ENCODE assay signal across 8 cellular contexts in the genomic region with DNA sequence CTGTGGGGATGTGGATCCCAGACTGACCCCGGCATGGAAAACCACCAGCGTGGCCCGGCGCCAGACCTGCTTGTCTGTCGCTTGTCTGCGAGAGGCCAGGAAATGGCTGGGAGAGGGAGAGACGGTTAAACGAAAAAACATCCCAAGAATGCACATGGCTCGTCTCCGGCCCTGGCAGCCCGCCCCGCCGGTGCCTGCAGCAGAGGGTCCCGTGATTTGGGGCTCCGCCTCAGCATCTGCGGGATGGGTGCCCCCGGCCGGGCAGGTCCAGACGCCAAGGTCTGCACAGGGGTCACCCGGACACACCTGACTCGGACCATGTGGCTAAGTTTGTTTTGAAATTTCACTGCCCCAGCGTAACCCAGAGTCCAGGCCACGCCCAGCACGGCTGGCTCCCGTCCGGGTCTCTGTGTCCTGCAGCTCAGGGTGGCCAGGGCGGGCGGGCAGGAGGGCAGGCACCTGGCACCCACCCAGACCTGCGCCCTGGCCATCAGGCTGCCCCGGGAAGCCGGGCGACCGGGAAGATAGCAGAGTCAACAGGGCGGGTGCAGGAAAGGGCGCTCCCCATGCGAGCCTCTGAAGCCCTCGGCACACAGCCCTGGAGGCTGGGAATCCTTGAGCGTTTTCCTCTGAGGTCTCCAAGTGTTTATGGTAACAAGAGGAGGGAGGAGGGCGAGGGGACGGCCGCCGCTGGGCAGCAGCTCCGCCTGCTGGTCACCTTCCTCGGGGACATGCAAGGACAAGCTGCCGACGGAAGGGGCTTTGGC.
A peak's percentile ranks its signal among the peaks of the same experiment; 100 is the strongest.
DNase-seq lines count a peak whose midpoint lies in the region; ATAC-seq and TF ChIP-seq lines count a peak whose summit lies in the region.

No MANE protein-coding gene starts in this region.

- peak; percentile 83 for ATAC-seq in Right ventricle myocardium superior (ENCODE audit: poor library complexity)
- no peak for ATAC-seq in GM19351 (IDR thresholded peaks at IDR 0.05; ENCODE audit: unreplicated experiment)

- H3K4me2 ChIP-seq in osteoblast (ENCODE audit: insufficient read depth, low read length): peak overlapping the region; percentile 92

- H3K9me3 ChIP-seq in adrenal gland (replicated peaks in 1 of 3) (no peaks in the 10 kb centered on the region), osteoblast (ENCODE audit: low read depth, low read length) (peaks cover 3% of the 10 kb centered on the region), tibial artery (peaks cover 0 to 10% (median 0%) of the 10 kb centered on the region in 3 donors)

- H3K4me3 ChIP-seq in adrenal gland (peak overlapping the region in 2 of 4 donors; percentile 4 to 58), osteoblast (ENCODE audit: insufficient read depth, low read length) (peak overlapping the region; percentile 73), tibial artery (peak overlapping the region; percentile 43 to 52)

- peak overlapping the region; percentile 55 to 95 (median 79) for H3K27ac ChIP-seq in adrenal gland
- peak overlapping the region; percentile 95 for H3K27ac ChIP-seq in osteoblast (ENCODE audit: low read depth, low read length)
- peak overlapping the region; percentile 75 to 91 for H3K27ac ChIP-seq in tibial artery

- H3K36me3 ChIP-seq in adrenal gland (replicated peaks in 1 of 2): no peaks in the 10 kb centered on the region
- H3K36me3 ChIP-seq in osteoblast (ENCODE audit: insufficient read depth, low read length): no peaks in the 10 kb centered on the region
- H3K36me3 ChIP-seq in tibial artery: no peaks in the 10 kb centered on the region

- H3K4me1 ChIP-seq in adrenal gland (replicated peaks in 1 of 2) (peaks cover 16 to 24% of the 10 kb centered on the region in 2 donors), osteoblast (ENCODE audit: insufficient read depth, low read length) (peaks cover 38% of the 10 kb centered on the region), tibial artery (peaks cover 3 to 55% (median 45%) of the 10 kb centered on the region in 4 donors)

- peak in 1 of 2 donors; percentile 61 for TF ChIP-seq POLR2A in adrenal gland (IDR thresholded peaks at IDR 0.05)

- DNase-seq in COLO668 (lab: John Stamatoyannopoulos, UW; ENCODE audit: unreplicated experiment) (peak; percentile 56), T follicular helper cell (ENCODE audit: low read depth) (peak; percentile 18), adrenal gland (peak; percentile 86 to 96 (median 92)), Right ventricle myocardium superior (peak; percentile 95), osteoblast (ENCODE audit: insufficient read length, low spot score, missing footprints) (peak; percentile 96), tibial artery (peak; percentile 92 to 97)

- intact Hi-C loops in adrenal gland (cut with DNase I) (loop anchor here (2.0 to 5.0 kb wide), 2 partner anchors 37 to 104 kb away; no protein-coding TSS in a partner anchor), Right ventricle myocardium superior (cut with DNase I) (loop anchor here (2.0 to 5.0 kb wide), 2 partner anchors 37 to 102 kb away; a partner anchor contains a TSS), tibial artery (cut with DNase I; ENCODE audit: low total_unique reads) (loop anchor here (2.0 to 5.0 kb wide), 2 partner anchors 33 to 104 kb away; no protein-coding TSS in a partner anchor)

- no peaks in the 10 kb centered on the region for H3K79me2 ChIP-seq in osteoblast (ENCODE audit: insufficient read depth, low read length)

- H3K27me3 ChIP-seq in adrenal gland (no peaks in the 10 kb centered on the region), osteoblast (ENCODE audit: insufficient read depth, low read length) (no peaks in the 10 kb centered on the region), tibial artery (no peaks in the 10 kb centered on the region)

- TF ChIP-seq EP300 in Ishikawa (IDR thresholded peaks at IDR 0.05; ENCODE audit: borderline replicate concordance): no peak; the same call in 1 of the 2 replicates

- no peaks in the 10 kb centered on the region for H4K20me1 ChIP-seq in osteoblast (ENCODE audit: insufficient read depth, low read length)

- peak overlapping the region; percentile 77 for H2AFZ ChIP-seq in osteoblast (ENCODE audit: low read length)

- 0 to 1% (median 1%) methylated on average over 18 to 46 of the region's 46 CpGs for WGBS in adrenal gland, 4 donors

- TF ChIP-seq CTCF in adrenal gland (IDR thresholded peaks at IDR 0.05) (peak; percentile 85 to 98 (median 96)), osteoblast (IDR thresholded peaks at IDR 0.05; ENCODE audit: extremely low read depth, low read depth, low read length) (peak; percentile 78), tibial artery (IDR thresholded peaks at IDR 0.05) (peak; percentile 95 to 96)

- TF ChIP-seq RAD21 in Ishikawa (IDR thresholded peaks at IDR 0.05; ENCODE audit: low read depth): peak; percentile 96

TF ChIP-seq in Ishikawa, 13 proteins besides CTCF, POLR2A, EP300 and RAD21:
- TF ChIP-seq NFIC (IDR thresholded peaks at IDR 0.05): peak; percentile 47
- TF ChIP-seq, protein P1, sequence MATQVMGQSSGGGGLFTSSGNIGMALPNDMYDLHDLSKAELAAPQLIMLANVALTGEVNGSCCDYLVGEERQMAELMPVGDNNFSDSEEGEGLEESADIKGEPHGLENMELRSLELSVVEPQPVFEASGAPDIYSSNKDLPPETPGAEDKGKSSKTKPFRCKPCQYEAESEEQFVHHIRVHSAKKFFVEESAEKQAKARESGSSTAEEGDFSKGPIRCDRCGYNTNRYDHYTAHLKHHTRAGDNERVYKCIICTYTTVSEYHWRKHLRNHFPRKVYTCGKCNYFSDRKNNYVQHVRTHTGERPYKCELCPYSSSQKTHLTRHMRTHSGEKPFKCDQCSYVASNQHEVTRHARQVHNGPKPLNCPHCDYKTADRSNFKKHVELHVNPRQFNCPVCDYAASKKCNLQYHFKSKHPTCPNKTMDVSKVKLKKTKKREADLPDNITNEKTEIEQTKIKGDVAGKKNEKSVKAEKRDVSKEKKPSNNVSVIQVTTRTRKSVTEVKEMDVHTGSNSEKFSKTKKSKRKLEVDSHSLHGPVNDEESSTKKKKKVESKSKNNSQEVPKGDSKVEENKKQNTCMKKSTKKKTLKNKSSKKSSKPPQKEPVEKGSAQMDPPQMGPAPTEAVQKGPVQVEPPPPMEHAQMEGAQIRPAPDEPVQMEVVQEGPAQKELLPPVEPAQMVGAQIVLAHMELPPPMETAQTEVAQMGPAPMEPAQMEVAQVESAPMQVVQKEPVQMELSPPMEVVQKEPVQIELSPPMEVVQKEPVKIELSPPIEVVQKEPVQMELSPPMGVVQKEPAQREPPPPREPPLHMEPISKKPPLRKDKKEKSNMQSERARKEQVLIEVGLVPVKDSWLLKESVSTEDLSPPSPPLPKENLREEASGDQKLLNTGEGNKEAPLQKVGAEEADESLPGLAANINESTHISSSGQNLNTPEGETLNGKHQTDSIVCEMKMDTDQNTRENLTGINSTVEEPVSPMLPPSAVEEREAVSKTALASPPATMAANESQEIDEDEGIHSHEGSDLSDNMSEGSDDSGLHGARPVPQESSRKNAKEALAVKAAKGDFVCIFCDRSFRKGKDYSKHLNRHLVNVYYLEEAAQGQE (IDR thresholded peaks at IDR 0.05; ENCODE audit: low read depth): no peak
- TF ChIP-seq EGR1 (IDR thresholded peaks at IDR 0.05): no peak
- peak; percentile 50; the same call in 1 of the 2 replicates for TF ChIP-seq YY1 (IDR thresholded peaks at IDR 0.05; ENCODE audit: low read depth)
- peak; percentile 36; the same call in 1 of the 2 replicates for TF ChIP-seq TAF1 (IDR thresholded peaks at IDR 0.05; ENCODE audit: low read depth)
- TF ChIP-seq CEBPB (IDR thresholded peaks at IDR 0.05): no peak
- TF ChIP-seq, protein P2, sequence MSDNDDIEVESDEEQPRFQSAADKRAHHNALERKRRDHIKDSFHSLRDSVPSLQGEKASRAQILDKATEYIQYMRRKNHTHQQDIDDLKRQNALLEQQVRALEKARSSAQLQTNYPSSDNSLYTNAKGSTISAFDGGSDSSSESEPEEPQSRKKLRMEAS (IDR thresholded peaks at IDR 0.05): peak; percentile 87
- peak; percentile 48 for TF ChIP-seq FOXM1 (IDR thresholded peaks at IDR 0.05; ENCODE audit: borderline replicate concordance, low read depth)
- peak; percentile 66; the same call in 1 of the 2 replicates for TF ChIP-seq TCF12 (IDR thresholded peaks at IDR 0.05; ENCODE audit: low read depth)
- no peak for TF ChIP-seq CREB1 (IDR thresholded peaks at IDR 0.05; ENCODE audit: low read depth)
- peak; percentile 92 for TF ChIP-seq ZBTB7A (IDR thresholded peaks at IDR 0.05; ENCODE audit: low read depth)
- peak; percentile 90 for TF ChIP-seq TEAD4 (IDR thresholded peaks at IDR 0.05)
- TF ChIP-seq, protein P3, sequence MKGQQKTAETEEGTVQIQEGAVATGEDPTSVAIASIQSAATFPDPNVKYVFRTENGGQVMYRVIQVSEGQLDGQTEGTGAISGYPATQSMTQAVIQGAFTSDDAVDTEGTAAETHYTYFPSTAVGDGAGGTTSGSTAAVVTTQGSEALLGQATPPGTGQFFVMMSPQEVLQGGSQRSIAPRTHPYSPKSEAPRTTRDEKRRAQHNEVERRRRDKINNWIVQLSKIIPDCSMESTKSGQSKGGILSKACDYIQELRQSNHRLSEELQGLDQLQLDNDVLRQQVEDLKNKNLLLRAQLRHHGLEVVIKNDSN (IDR thresholded peaks at IDR 0.05): peak; percentile 66

Comparison
In these comparisons a context has a peak if more than half of its experiments do, and no peak if none do; other contexts are left out.
1. DNase-seq: peak in every context shown above with its lines; median percentile 96 in osteoblast; 95 in Right ventricle myocardium superior; 94 in tibial artery; 92 in adrenal gland; 56 in COLO668; 18 in T follicular helper cell.